Comparison of ENCODE assay signal across 1 cellular context in the genomic region with DNA sequence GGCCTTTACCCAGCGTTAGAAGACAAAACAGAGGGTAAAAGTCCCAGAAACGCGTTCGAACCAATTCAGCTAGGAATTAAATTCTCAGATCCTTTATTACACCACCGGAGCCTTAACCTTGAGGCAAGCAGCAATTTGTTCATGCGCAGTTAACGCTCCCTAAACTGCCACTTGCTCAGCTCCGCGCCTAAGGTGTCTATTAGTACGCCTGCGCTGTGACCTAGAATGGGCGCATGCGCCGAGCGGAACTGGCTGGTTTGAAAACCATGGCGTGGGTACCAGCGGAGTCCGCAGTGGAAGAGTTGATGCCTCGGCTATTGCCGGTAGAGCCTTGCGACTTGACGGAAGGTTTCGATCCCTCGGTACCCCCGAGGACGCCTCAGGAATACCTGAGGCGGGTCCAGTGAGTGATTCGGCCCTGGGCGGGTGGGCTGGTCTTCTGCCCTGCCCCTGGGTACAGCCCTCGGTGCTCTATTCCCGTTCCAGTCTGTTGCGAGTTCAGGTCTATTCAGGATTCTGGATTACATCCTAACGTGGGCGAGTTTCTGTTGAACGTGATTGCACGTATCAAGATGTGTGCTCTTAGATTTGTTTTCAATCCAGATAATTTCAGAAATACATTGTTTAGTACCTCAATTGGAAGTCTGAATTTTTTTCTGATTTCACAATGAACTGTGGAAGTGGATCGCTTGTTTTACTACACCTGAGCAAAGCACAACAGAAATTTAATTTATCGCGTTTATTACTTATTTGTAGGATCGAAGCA.
TF ChIP-seq lines count a peak whose summit lies in the region.

A gene with protein sequence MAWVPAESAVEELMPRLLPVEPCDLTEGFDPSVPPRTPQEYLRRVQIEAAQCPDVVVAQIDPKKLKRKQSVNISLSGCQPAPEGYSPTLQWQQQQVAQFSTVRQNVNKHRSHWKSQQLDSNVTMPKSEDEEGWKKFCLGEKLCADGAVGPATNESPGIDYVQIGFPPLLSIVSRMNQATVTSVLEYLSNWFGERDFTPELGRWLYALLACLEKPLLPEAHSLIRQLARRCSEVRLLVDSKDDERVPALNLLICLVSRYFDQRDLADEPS (plus strand): TSS at position 251 of the 766 bp plus-strand sequence. CDS start 16 bp downstream, at position 267.

TF ChIP-seq in HepG2, 621 proteins besides CTCF, POLR2A, EP300 and RAD21 (continued from another document and continues in another):
- TF ChIP-seq, protein P1, sequence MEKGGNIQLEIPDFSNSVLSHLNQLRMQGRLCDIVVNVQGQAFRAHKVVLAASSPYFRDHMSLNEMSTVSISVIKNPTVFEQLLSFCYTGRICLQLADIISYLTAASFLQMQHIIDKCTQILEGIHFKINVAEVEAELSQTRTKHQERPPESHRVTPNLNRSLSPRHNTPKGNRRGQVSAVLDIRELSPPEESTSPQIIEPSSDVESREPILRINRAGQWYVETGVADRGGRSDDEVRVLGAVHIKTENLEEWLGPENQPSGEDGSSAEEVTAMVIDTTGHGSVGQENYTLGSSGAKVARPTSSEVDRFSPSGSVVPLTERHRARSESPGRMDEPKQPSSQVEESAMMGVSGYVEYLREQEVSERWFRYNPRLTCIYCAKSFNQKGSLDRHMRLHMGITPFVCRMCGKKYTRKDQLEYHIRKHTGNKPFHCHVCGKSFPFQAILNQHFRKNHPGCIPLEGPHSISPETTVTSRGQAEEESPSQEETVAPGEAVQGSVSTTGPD (CRISPR knock-in tag; IDR thresholded peaks at IDR 0.05) = peak; percentile 84; the same call in 1 of the 2 replicates
- 0 out of 2 replicates have a peak, but pooled peaks have one; percentile 17 for TF ChIP-seq ONECUT2 (CRISPR knock-in tag; IDR thresholded peaks at IDR 0.05)
- TF ChIP-seq ZFP1 (CRISPR knock-in tag; IDR thresholded peaks at IDR 0.05) = no peak; the same call in 1 of the 2 replicates
- TF ChIP-seq FOXO1 (CRISPR knock-in tag; IDR thresholded peaks at IDR 0.05) = peak; percentile 49; the same call in 1 of the 2 replicates
- TF ChIP-seq, protein P2, sequence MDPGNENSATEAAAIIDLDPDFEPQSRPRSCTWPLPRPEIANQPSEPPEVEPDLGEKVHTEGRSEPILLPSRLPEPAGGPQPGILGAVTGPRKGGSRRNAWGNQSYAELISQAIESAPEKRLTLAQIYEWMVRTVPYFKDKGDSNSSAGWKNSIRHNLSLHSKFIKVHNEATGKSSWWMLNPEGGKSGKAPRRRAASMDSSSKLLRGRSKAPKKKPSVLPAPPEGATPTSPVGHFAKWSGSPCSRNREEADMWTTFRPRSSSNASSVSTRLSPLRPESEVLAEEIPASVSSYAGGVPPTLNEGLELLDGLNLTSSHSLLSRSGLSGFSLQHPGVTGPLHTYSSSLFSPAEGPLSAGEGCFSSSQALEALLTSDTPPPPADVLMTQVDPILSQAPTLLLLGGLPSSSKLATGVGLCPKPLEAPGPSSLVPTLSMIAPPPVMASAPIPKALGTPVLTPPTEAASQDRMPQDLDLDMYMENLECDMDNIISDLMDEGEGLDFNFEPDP (CRISPR knock-in tag; conservative IDR thresholded peaks at IDR 0.05) = no peak
- peak; percentile 99 for TF ChIP-seq NRL (CRISPR knock-in tag; IDR thresholded peaks at IDR 0.05; ENCODE audit: borderline replicate concordance)
- TF ChIP-seq, protein P3, sequence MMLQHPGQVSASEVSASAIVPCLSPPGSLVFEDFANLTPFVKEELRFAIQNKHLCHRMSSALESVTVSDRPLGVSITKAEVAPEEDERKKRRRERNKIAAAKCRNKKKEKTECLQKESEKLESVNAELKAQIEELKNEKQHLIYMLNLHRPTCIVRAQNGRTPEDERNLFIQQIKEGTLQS (CRISPR knock-in tag; IDR thresholded peaks at IDR 0.05) = peak; percentile 59; the same call in 1 of the 2 replicates
- peak; percentile 71; the same call in 1 of the 2 replicates for TF ChIP-seq ZNF10 (CRISPR knock-in tag; IDR thresholded peaks at IDR 0.05; ENCODE audit: borderline replicate concordance, low read depth)
- peak; percentile 89; the same call in 1 of the 2 replicates for TF ChIP-seq NFE2L1 (CRISPR knock-in tag; IDR thresholded peaks at IDR 0.05; ENCODE audit: borderline replicate concordance)
- TF ChIP-seq, protein P4, sequence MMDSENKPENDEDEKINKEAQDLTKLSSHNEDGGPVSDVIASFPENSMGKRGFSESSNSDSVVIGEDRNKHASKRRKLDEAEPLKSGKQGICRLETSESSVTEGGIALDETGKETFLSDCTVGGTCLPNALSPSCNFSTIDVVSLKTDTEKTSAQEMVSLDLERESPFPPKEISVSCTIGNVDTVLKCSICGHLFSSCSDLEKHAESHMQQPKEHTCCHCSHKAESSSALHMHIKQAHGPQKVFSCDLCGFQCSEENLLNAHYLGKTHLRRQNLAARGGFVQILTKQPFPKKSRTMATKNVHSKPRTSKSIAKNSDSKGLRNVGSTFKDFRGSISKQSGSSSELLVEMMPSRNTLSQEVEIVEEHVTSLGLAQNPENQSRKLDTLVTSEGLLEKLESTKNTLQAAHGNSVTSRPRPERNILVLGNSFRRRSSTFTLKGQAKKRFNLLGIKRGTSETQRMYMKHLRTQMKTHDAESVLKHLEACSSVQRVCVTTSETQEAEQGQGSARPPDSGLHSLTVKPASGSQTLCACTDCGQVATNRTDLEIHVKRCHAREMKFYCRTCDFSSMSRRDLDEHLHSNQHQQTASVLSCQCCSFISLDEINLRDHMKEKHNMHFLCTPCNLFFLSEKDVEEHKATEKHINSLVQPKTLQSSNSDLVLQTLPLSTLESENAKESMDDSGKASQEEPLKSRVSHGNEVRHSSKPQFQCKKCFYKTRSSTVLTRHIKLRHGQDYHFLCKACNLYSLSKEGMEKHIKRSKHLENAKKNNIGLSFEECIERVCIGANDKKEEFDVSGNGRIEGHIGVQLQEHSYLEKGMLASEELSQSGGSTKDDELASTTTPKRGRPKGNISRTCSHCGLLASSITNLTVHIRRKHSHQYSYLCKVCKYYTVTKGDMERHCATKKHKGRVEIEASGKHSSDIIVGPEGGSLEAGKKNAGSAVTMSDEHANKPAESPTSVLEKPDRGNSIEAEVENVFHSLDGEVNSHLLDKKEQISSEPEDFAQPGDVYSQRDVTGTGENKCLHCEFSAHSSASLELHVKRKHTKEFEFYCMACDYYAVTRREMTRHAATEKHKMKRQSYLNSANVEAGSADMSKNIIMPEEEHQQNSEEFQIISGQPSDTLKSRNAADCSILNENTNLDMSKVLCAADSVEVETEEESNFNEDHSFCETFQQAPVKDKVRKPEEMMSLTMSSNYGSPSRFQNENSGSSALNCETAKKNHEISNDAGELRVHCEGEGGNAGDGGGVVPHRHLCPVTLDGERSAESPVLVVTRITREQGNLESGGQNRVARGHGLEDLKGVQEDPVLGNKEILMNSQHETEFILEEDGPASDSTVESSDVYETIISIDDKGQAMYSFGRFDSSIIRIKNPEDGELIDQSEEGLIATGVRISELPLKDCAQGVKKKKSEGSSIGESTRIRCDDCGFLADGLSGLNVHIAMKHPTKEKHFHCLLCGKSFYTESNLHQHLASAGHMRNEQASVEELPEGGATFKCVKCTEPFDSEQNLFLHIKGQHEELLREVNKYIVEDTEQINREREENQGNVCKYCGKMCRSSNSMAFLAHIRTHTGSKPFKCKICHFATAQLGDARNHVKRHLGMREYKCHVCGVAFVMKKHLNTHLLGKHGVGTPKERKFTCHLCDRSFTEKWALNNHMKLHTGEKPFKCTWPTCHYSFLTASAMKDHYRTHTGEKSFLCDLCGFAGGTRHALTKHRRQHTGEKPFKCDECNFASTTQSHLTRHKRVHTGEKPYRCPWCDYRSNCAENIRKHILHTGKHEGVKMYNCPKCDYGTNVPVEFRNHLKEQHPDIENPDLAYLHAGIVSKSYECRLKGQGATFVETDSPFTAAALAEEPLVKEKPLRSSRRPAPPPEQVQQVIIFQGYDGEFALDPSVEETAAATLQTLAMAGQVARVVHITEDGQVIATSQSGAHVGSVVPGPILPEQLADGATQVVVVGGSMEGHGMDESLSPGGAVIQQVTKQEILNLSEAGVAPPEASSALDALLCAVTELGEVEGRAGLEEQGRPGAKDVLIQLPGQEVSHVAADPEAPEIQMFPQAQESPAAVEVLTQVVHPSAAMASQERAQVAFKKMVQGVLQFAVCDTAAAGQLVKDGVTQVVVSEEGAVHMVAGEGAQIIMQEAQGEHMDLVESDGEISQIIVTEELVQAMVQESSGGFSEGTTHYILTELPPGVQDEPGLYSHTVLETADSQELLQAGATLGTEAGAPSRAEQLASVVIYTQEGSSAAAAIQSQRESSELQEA (CRISPR knock-in tag; IDR thresholded peaks at IDR 0.05; ENCODE audit: not compliant biosample characterization) = peak; percentile 88
- TF ChIP-seq, protein P5, sequence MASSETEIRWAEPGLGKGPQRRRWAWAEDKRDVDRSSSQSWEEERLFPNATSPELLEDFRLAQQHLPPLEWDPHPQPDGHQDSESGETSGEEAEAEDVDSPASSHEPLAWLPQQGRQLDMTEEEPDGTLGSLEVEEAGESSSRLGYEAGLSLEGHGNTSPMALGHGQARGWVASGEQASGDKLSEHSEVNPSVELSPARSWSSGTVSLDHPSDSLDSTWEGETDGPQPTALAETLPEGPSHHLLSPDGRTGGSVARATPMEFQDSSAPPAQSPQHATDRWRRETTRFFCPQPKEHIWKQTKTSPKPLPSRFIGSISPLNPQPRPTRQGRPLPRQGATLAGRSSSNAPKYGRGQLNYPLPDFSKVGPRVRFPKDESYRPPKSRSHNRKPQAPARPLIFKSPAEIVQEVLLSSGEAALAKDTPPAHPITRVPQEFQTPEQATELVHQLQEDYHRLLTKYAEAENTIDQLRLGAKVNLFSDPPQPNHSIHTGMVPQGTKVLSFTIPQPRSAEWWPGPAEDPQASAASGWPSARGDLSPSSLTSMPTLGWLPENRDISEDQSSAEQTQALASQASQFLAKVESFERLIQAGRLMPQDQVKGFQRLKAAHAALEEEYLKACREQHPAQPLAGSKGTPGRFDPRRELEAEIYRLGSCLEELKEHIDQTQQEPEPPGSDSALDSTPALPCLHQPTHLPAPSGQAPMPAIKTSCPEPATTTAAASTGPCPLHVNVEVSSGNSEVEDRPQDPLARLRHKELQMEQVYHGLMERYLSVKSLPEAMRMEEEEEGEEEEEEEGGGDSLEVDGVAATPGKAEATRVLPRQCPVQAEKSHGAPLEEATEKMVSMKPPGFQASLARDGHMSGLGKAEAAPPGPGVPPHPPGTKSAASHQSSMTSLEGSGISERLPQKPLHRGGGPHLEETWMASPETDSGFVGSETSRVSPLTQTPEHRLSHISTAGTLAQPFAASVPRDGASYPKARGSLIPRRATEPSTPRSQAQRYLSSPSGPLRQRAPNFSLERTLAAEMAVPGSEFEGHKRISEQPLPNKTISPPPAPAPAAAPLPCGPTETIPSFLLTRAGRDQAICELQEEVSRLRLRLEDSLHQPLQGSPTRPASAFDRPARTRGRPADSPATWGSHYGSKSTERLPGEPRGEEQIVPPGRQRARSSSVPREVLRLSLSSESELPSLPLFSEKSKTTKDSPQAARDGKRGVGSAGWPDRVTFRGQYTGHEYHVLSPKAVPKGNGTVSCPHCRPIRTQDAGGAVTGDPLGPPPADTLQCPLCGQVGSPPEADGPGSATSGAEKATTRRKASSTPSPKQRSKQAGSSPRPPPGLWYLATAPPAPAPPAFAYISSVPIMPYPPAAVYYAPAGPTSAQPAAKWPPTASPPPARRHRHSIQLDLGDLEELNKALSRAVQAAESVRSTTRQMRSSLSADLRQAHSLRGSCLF (CRISPR knock-in tag; IDR thresholded peaks at IDR 0.05; ENCODE audit: borderline replicate concordance) = peak; percentile 80; the same call in 1 of the 2 replicates
- peak; percentile 57; the same call in 1 of the 2 replicates for TF ChIP-seq RNF2 (conservative IDR thresholded peaks at IDR 0.05; ENCODE audit: low read depth)
- TF ChIP-seq, protein P6, sequence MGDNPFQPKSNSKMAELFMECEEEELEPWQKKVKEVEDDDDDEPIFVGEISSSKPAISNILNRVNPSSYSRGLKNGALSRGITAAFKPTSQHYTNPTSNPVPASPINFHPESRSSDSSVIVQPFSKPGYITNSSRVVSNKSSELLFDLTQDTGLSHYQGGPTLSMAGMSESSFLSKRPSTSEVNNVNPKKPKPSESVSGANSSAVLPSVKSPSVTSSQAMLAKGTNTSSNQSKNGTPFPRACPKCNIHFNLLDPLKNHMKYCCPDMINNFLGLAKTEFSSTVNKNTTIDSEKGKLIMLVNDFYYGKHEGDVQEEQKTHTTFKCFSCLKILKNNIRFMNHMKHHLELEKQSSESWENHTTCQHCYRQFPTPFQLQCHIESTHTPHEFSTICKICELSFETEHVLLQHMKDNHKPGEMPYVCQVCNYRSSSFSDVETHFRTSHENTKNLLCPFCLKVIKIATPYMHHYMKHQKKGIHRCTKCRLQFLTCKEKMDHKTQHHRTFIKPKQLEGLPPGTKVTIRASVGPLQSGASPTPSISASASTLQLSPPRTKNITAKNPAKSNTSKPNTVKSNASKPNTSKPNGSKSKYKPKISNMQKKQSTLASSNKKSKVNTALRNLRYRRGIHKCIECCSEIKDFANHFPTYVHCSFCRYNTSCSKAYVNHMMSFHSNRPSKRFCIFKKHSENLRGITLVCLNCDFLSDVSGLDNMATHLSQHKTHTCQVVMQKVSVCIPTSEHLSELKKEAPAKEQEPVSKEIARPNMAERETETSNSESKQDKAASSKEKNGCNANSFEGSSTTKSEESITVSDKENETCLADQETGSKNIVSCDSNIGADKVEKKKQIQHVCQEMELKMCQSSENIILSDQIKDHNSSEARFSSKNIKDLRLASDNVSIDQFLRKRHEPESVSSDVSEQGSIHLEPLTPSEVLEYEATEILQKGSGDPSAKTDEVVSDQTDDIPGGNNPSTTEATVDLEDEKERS (CRISPR knock-in tag; IDR thresholded peaks at IDR 0.05) = peak; percentile 95
- TF ChIP-seq PAF1 (CRISPR knock-in tag; IDR thresholded peaks at IDR 0.05) = no peak
- peak; percentile 94 for TF ChIP-seq ZNF383 (CRISPR knock-in tag; IDR thresholded peaks at IDR 0.05; ENCODE audit: borderline replicate concordance)
- peak; percentile 86 for TF ChIP-seq FOXJ3 (CRISPR knock-in tag; IDR thresholded peaks at IDR 0.05; ENCODE audit: borderline replicate concordance)
- TF ChIP-seq AKAP8 (CRISPR knock-in tag; IDR thresholded peaks at IDR 0.05) = no peak
- peak; percentile 97 for TF ChIP-seq IRF2 (CRISPR knock-in tag; IDR thresholded peaks at IDR 0.05)
- no peak for TF ChIP-seq PHF21A (CRISPR knock-in tag; IDR thresholded peaks at IDR 0.05)
- peak; percentile 97 for TF ChIP-seq AHR (CRISPR knock-in tag; IDR thresholded peaks at IDR 0.05)
- peak; percentile 27; the same call in 1 of the 2 replicates for TF ChIP-seq TOE1 (CRISPR knock-in tag; IDR thresholded peaks at IDR 0.05)
- TF ChIP-seq, protein P7, sequence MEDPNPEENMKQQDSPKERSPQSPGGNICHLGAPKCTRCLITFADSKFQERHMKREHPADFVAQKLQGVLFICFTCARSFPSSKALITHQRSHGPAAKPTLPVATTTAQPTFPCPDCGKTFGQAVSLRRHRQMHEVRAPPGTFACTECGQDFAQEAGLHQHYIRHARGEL (CRISPR knock-in tag; IDR thresholded peaks at IDR 0.05) = no peak
- TF ChIP-seq, protein P8, sequence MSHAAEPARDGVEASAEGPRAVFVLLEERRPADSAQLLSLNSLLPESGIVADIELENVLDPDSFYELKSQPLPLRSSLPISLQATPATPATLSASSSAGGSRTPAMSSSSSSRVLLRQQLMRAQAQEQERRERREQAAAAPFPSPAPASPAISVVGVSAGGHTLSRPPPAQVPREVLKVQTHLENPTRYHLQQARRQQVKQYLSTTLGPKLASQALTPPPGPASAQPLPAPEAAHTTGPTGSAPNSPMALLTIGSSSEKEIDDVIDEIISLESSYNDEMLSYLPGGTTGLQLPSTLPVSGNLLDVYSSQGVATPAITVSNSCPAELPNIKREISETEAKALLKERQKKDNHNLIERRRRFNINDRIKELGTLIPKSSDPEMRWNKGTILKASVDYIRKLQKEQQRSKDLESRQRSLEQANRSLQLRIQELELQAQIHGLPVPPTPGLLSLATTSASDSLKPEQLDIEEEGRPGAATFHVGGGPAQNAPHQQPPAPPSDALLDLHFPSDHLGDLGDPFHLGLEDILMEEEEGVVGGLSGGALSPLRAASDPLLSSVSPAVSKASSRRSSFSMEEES (CRISPR knock-in tag; IDR thresholded peaks at IDR 0.05) = peak; percentile 46; the same call in 1 of the 2 replicates
- peak; percentile 75 for TF ChIP-seq RXRB (CRISPR knock-in tag; IDR thresholded peaks at IDR 0.05; ENCODE audit: borderline replicate concordance)
- TF ChIP-seq ZNF333 (CRISPR knock-in tag; IDR thresholded peaks at IDR 0.05; ENCODE audit: borderline replicate concordance) = 0 out of 2 replicates have a peak, but pooled peaks have one; percentile 87
